ENCODE assay signal across 23 cellular contexts in genomic region chr2:106356291-106356690, GRCh38.
DNase-seq lines count a peak whose midpoint lies in the region; ATAC-seq and TF ChIP-seq lines count a peak whose summit lies in the region.
"Had no signal": no experiment of that assay in that cellular context is flagged by ENCODE, and none has a peak within 500 bp of the region (broad histone marks: within the 10 kb centered on the region; RNA-seq: fewer than 3 reads in every experiment).

No MANE protein-coding gene starts in this region.

- H3K27ac Mint-ChIP-seq in activated CD4-positive, alpha-beta memory T cell treated with anti-CD3 and anti-CD28 coated beads for 36 hours, result no peak overlapping the region
- H3K27ac Mint-ChIP-seq in T-helper 2 cell treated with Interferon-gamma antibody and Interleukin-4, amounts not matched to agents 5 μg/mL and 100 μg/mL, for 36 hours, result no peak overlapping the region
- H3K27ac Mint-ChIP-seq: activated naive CD4-positive, alpha-beta T cell treated with anti-CD3 and anti-CD28 coated beads, Interleukin-2, amount 50 U/mL, for 24 hours; nephron progenitor cell had no signal

- DNase-seq in body of pancreas (no peak), ACHN (no peak), DMS53 treated with DMSO at 0.1 percent for 48 hours (lab: John Stamatoyannopoulos, UW; ENCODE audit: unreplicated experiment) (no peak)
- no peak for DNase-seq in activated CD4-positive, alpha-beta memory T cell treated with anti-CD3 and anti-CD28 coated beads for 36 hours
- no peak for DNase-seq in T-helper 2 cell treated with Interferon-gamma antibody and Interleukin-4, amounts not matched to agents 5 μg/mL and 100 μg/mL, for 36 hours (ENCODE audit: low spot score)
- DNase-seq: activated CD4-positive, alpha-beta T cell treated with anti-CD3 and anti-CD28 coated beads for 1 hour; Caco-2; EL; esophagus squamous epithelium; KG1; left cardiac atrium; NCI-H1048; NCI-H2029; nephron progenitor cell; PC-3; SHP77 treated with DMSO at 0.1 percent for 48 hours; stimulated activated CD4-positive, alpha-beta T cell treated with anti-CD3 and anti-CD28 coated beads, Interleukin-4, amount 100 ng/mL, for 1 hour; stimulated activated naive CD8-positive, alpha-beta T cell treated with anti-CD3 and anti-CD28 coated beads, Interleukin-15, Interleukin-2, amounts not matched to agents 100 U/mL and 50 U/mL, for 24 hours; trophoblast cell had no signal

- no peaks in the 10 kb centered on the region for H3K4me1 Mint-ChIP-seq in activated CD4-positive, alpha-beta memory T cell treated with anti-CD3 and anti-CD28 coated beads for 36 hours (ENCODE audit: low read depth)
- H3K4me1 Mint-ChIP-seq in T-helper 2 cell treated with Interferon-gamma antibody and Interleukin-4, amounts not matched to agents 5 μg/mL and 100 μg/mL, for 36 hours (ENCODE audit: low read depth), result peaks cover 4% of the 10 kb centered on the region
- H3K4me1 Mint-ChIP-seq: activated naive CD4-positive, alpha-beta T cell treated with anti-CD3 and anti-CD28 coated beads, Interleukin-2, amount 50 U/mL, for 24 hours had no signal

- H3K27me3 ChIP-seq in body of pancreas, result no peaks in the 10 kb centered on the region
- H3K27me3 ChIP-seq: esophagus squamous epithelium had no signal

- ATAC-seq in GM19397 (IDR thresholded peaks at IDR 0.05; ENCODE audit: unreplicated experiment) (peak; percentile 33), HG02885 (IDR thresholded peaks at IDR 0.05; ENCODE audit: poor library complexity, unreplicated experiment) (peak; percentile 50), body of pancreas (peak; percentile 33)
- ATAC-seq: HCT116; left cardiac atrium; PC-3; stimulated activated naive CD8-positive, alpha-beta T cell treated with anti-CD3 and anti-CD28 coated beads, Interleukin-15, Interleukin-2, amounts not matched to agents 100 U/mL and 50 U/mL, for 24 hours had no signal

- H3K27ac ChIP-seq in body of pancreas, result peak overlapping the region in 3 of 4 donors; percentile 4 to 26 (median 18)
- H3K27ac ChIP-seq: esophagus squamous epithelium had no signal

- no peak overlapping the region for H3K4me3 ChIP-seq in body of pancreas
- H3K4me3 ChIP-seq: esophagus squamous epithelium had no signal

- intact Hi-C loops in body of pancreas (cut with DNase I), result no loop called here
- intact Hi-C loops in activated CD4-positive, alpha-beta memory T cell treated with anti-CD3 and anti-CD28 coated beads for 36 hours (cut with micrococcal nuclease), result no loop called here

- H3K9me3 ChIP-seq in body of pancreas, result no peaks in the 10 kb centered on the region
- H3K9me3 ChIP-seq: Caco-2, esophagus squamous epithelium had no signal

- H3K27me3 Mint-ChIP-seq in activated CD4-positive, alpha-beta memory T cell treated with anti-CD3 and anti-CD28 coated beads for 36 hours, result peaks cover 12% of the 10 kb centered on the region
- peaks cover 37% of the 10 kb centered on the region for H3K27me3 Mint-ChIP-seq in T-helper 2 cell treated with Interferon-gamma antibody and Interleukin-4, amounts not matched to agents 5 μg/mL and 100 μg/mL, for 36 hours (ENCODE audit: low read depth)

- POLR2A ChIA-PET in activated CD4-positive, alpha-beta memory T cell treated with anti-CD3 and anti-CD28 coated beads for 36 hours (lab: Charles Lee), result no interaction called here

- no peaks in the 10 kb centered on the region for H3K36me3 ChIP-seq in body of pancreas (replicated peaks in 1 of 2; ENCODE audit: insufficient read depth in 1 of 2, low read depth in 2 of 2)
- H3K36me3 ChIP-seq: esophagus squamous epithelium had no signal

- CTCF ChIA-PET in activated CD4-positive, alpha-beta memory T cell treated with anti-CD3 and anti-CD28 coated beads for 36 hours (lab: Charles Lee), result no interaction called here

- peaks cover 1% of the 10 kb centered on the region for H3K36me3 Mint-ChIP-seq in activated CD4-positive, alpha-beta memory T cell treated with anti-CD3 and anti-CD28 coated beads for 36 hours
- H3K36me3 Mint-ChIP-seq in T-helper 2 cell treated with Interferon-gamma antibody and Interleukin-4, amounts not matched to agents 5 μg/mL and 100 μg/mL, for 36 hours (ENCODE audit: low read depth), result no peaks in the 10 kb centered on the region
- H3K36me3 Mint-ChIP-seq: activated naive CD4-positive, alpha-beta T cell treated with anti-CD3 and anti-CD28 coated beads, Interleukin-2, amount 50 U/mL, for 24 hours had no signal

- H3K4me1 ChIP-seq in body of pancreas, result peaks cover 13% of the 10 kb centered on the region
- H3K4me1 ChIP-seq: Caco-2 had no signal

- no peaks in the 10 kb centered on the region for H3K9me3 Mint-ChIP-seq in activated CD4-positive, alpha-beta memory T cell treated with anti-CD3 and anti-CD28 coated beads for 36 hours
- no peaks in the 10 kb centered on the region for H3K9me3 Mint-ChIP-seq in T-helper 2 cell treated with Interferon-gamma antibody and Interleukin-4, amounts not matched to agents 5 μg/mL and 100 μg/mL, for 36 hours
- H3K9me3 Mint-ChIP-seq: activated naive CD4-positive, alpha-beta T cell treated with anti-CD3 and anti-CD28 coated beads, Interleukin-2, amount 50 U/mL, for 24 hours had no signal

- TF ChIP-seq CTCF in body of pancreas (IDR thresholded peaks at IDR 0.05), result no peak

- no peak for TF ChIP-seq POLR2A in body of pancreas (IDR thresholded peaks at IDR 0.05)

- no peak overlapping the region for H3K4me3 Mint-ChIP-seq in activated CD4-positive, alpha-beta memory T cell treated with anti-CD3 and anti-CD28 coated beads for 36 hours
- H3K4me3 Mint-ChIP-seq in T-helper 2 cell treated with Interferon-gamma antibody and Interleukin-4, amounts not matched to agents 5 μg/mL and 100 μg/mL, for 36 hours, result no peak overlapping the region
- H3K4me3 Mint-ChIP-seq: activated naive CD4-positive, alpha-beta T cell treated with anti-CD3 and anti-CD28 coated beads, Interleukin-2, amount 50 U/mL, for 24 hours; nephron progenitor cell had no signal

- 23 to 26% methylated on average over 2 of the region's 2 CpGs for WGBS in body of pancreas, 2 donors

- in situ Hi-C loops in ACHN (cut with HindIII; ENCODE audit: low pct_ligation_motif_present, low pct_unique_long_range_greater_than_20kb, low sequenced_read_pairs), result no loop called here
